Comparison of ENCODE assay signal across 8 cellular contexts in the genomic region with DNA sequence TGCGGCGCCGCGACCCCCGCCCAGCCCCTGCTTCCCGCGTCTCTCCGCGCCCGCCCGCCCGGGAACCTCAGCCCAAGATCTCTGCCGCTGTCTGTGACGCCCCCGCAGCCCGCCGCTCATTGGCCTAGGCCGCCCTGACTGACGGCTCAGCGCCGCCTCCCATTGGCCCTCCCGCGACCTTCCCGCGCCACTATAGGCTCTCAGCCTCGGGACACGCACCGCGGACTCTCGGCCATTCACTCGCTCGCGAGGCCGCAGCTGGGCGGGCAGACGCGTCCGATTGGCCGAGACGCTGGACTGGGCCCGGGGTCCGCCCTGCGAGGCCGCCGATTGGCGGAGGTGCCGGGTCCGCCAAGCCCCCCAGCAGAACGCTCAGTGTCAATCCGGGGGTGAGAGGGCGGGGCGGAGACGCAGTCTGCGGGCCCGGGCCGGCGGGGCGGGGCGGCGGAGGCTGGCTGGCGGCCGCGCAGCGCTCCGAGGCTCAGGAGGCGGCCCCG. TPM values are rescaled to one million over a fixed set of nuclear protein-coding genes. Genes with fewer than 3 reads are reported as not detected.
A peak's percentile ranks its signal among the peaks of the same experiment; 100 is the strongest.
DNase-seq lines count a peak whose midpoint lies in the region; ATAC-seq and TF ChIP-seq lines count a peak whose summit lies in the region.

A gene (minus strand): TSS at position 95 of the 497 bp plus-strand sequence. CDS start 215 bp downstream, outside the sequence.

- H3K4me1 ChIP-seq in lower lobe of right lung: peaks cover 63% of the 10 kb centered on the region

- no peak for TF ChIP-seq CTCF in lower lobe of right lung (IDR thresholded peaks at IDR 0.05)

- H3K36me3 ChIP-seq in lower lobe of right lung: no peaks in the 10 kb centered on the region

- peak within 1 kb of the TSS; percentile 78 for H3K4me3 ChIP-seq in lower lobe of right lung

- DNase-seq in CMK (ENCODE audit: low read depth) (peak; percentile 95), HT1080 (ENCODE audit: low read depth) (peak; percentile 98), NOMO-1 (lab: John Stamatoyannopoulos, UW; ENCODE audit: unreplicated experiment in 2 of 2) (peak; percentile 97 to 99), lower lobe of right lung (peak; percentile 99)
- DNase-seq in activated CD8-positive, alpha-beta memory T cell treated with anti-CD3 and anti-CD28 coated beads for 24 hours: peak; percentile 97
- peak; percentile 98 for DNase-seq in effector CD4-positive, alpha-beta T cell
- DNase-seq in stimulated activated CD4-positive, alpha-beta T cell treated with anti-CD3 and anti-CD28 coated beads, TNF-alpha, amount 100 ng/mL, for 1 hour (ENCODE audit: low read depth in 3 of 3, low spot score in 1 of 3): peak; percentile 91 to 98 (median 96)

- intact Hi-C loops in lower lobe of right lung (cut with DNase I): no loop called here

- H3K27ac ChIP-seq in lower lobe of right lung: peak within 1 kb of the TSS; percentile 99

- ATAC-seq in GM21367 (IDR thresholded peaks at IDR 0.05; ENCODE audit: unreplicated experiment) (peak; percentile 86), lower lobe of right lung (peak; percentile 95 to 96)

- H3K27me3 ChIP-seq in lower lobe of right lung (ENCODE audit: low read depth): no peaks in the 10 kb centered on the region

- no peaks in the 10 kb centered on the region for H3K9me3 ChIP-seq in lower lobe of right lung

RNA-seq across cellular contexts. Expression of the gene that starts here (rescaled TPM):
- total RNA-seq in HT1080 (2014; rRNA removed; shearing (Covaris generic)): 17.6 and 25.6 TPM in 2 replicates
- 55.5 and 56.9 TPM in 2 replicates for polyA plus RNA-seq in HT1080 (2015; cell fraction: cytosol; rRNA removed)
- polyA plus RNA-seq in HT1080 (2015; cell fraction: nucleus; rRNA removed): 24.0 and 24.9 TPM in 2 replicates
- total RNA-seq in lower lobe of right lung: 87.1 TPM

Comparison
In these comparisons a context has a peak if more than half of its experiments do, and no peak if none do; other contexts are left out.
1. Peak in every context shown above with its lines: DNase-seq, ATAC-seq, H3K4me3 ChIP-seq and H3K27ac ChIP-seq.